1 cellular context compared by ENCODE assay signal in genomic region chr15:68820589-68821189, GRCh38.
TF ChIP-seq lines count a peak whose summit lies in the region.

ANP32A (minus strand) TSS chr15:68820895; CDS start chr15:68820751, 144 bp downstream.

TF ChIP-seq in K562, 482 proteins besides CTCF, POLR2A, EP300 and RAD21 (continued from another document and continues in another):
- TF ChIP-seq PBX2 (CRISPR knock-in tag; IDR thresholded peaks at IDR 0.05; ENCODE audit: low read depth) (peak; percentile 92), PBX2 (tag; conservative IDR thresholded peaks at IDR 0.05; ENCODE audit: low read depth) (peak; percentile 96), YY1 (IDR thresholded peaks at IDR 0.05; ENCODE audit: borderline replicate concordance in 1 of 3, control insufficient read depth in 1 of 3, extremely low read depth in 1 of 3, insufficient read depth in 3 of 3, insufficient read length in 1 of 3, insufficient replicate concordance in 2 of 3, low read depth in 1 of 3, low read length in 2 of 3) (peak in 2 of 3 experiments; percentile 40 to 71), UBTF (IDR thresholded peaks at IDR 0.05; ENCODE audit: borderline replicate concordance in 1 of 2, low read depth in 2 of 2, low read length in 2 of 2) (peak in 1 of 2 experiments; percentile 36; a peak in 2 of 4 replicates), USF1 (CRISPR knock-in tag; IDR thresholded peaks at IDR 0.05) (no peak), MAFF (IDR thresholded peaks at IDR 0.05; ENCODE audit: low read length) (no peak), NRF1 (conservative IDR thresholded peaks at IDR 0.05 in 1 of 2, IDR thresholded peaks at IDR 0.05 in 1 of 2) (peak; percentile 64 to 68), KLF10 (CRISPR knock-in tag; IDR thresholded peaks at IDR 0.05) (no peak), GATAD2A (IDR thresholded peaks at IDR 0.05) (no peak), TAF1 (IDR thresholded peaks at IDR 0.05; ENCODE audit: control insufficient read depth, extremely low read depth, insufficient read depth, low read length, severe bottlenecking) (peak; percentile 75), ZNF408 (CRISPR knock-in tag; IDR thresholded peaks at IDR 0.05; ENCODE audit: low read depth) (no peak), POLR2G (IDR thresholded peaks at IDR 0.05; ENCODE audit: low read depth, low read length) (peak; percentile 82), MAFK (IDR thresholded peaks at IDR 0.05; ENCODE audit: low read length) (no peak), NFIC (IDR thresholded peaks at IDR 0.05) (0 out of 2 replicates have a peak, but pooled peaks have one; percentile 17), STAT5B (CRISPR knock-in tag; IDR thresholded peaks at IDR 0.05) (no peak), ATF1 (CRISPR knock-in tag; IDR thresholded peaks at IDR 0.05) (no peak), ATF1 (tag; IDR thresholded peaks at IDR 0.05) (peak; percentile 48; the same call in 1 of the 2 replicates), SMAD4 (CRISPR knock-in tag; conservative IDR thresholded peaks at IDR 0.05) (no peak), MLX (CRISPR knock-in tag; conservative IDR thresholded peaks at IDR 0.05) (no peak), ZBTB17 (CRISPR knock-in tag; IDR thresholded peaks at IDR 0.05) (no peak), ZNF639 (CRISPR knock-in tag; conservative IDR thresholded peaks at IDR 0.05 in 1 of 2, IDR thresholded peaks at IDR 0.05 in 1 of 2) (no peak), MNT (conservative IDR thresholded peaks at IDR 0.05) (0 out of 4 replicates have a peak, but pooled peaks of 1 of the 2 experiments have one; percentile 28), TCFL5 (CRISPR knock-in tag; conservative IDR thresholded peaks at IDR 0.05) (no peak), NFXL1 (CRISPR knock-in tag; IDR thresholded peaks at IDR 0.05) (no peak), CREBBP (IDR thresholded peaks at IDR 0.05; ENCODE audit: low read depth, low read length) (no peak), MTA2 (IDR thresholded peaks at IDR 0.05; ENCODE audit: low read depth) (no peak), FOXK1 (CRISPR knock-in tag; IDR thresholded peaks at IDR 0.05; ENCODE audit: borderline replicate concordance) (no peak), CEBPB (tag; IDR thresholded peaks at IDR 0.05) (no peak), TFAP4 (CRISPR knock-in tag; IDR thresholded peaks at IDR 0.05; ENCODE audit: borderline replicate concordance) (peak; percentile 32; the same call in 1 of the 2 replicates), MCM5 (IDR thresholded peaks at IDR 0.05; ENCODE audit: low read depth) (no peak), BRD9 (IDR thresholded peaks at IDR 0.05; ENCODE audit: low read depth, partially characterized antibody) (no peak), MEF2D (tag; conservative IDR thresholded peaks at IDR 0.05; ENCODE audit: low read depth) (peak; percentile 75), HDAC1 (IDR thresholded peaks at IDR 0.05) (no peak), FOS (IDR thresholded peaks at IDR 0.05; ENCODE audit: extremely low read depth, insufficient read length) (peak; percentile 98), LARP7 (IDR thresholded peaks at IDR 0.05) (no peak), E2F6 (IDR thresholded peaks at IDR 0.05; ENCODE audit: borderline replicate concordance in 1 of 2, extremely low read depth in 1 of 2, insufficient read depth in 1 of 2, insufficient read length in 1 of 2, low read depth in 1 of 2, low read length in 1 of 2, poor library complexity in 1 of 2, severe bottlenecking in 1 of 2) (no peak), RBM25 (IDR thresholded peaks at IDR 0.05; ENCODE audit: low read depth, low read length, severe bottlenecking) (peak; percentile 100), ZNF780A (CRISPR knock-in tag; IDR thresholded peaks at IDR 0.05) (no peak), CREB1 (IDR thresholded peaks at IDR 0.05) (no peak; the same call in 1 of the 2 replicates), CREB1 (CRISPR knock-in tag; IDR thresholded peaks at IDR 0.05) (peak; percentile 75; the same call in 1 of the 2 replicates), ZFP1 (CRISPR knock-in tag; IDR thresholded peaks at IDR 0.05) (no peak), NR2C2 (CRISPR knock-in tag; IDR thresholded peaks at IDR 0.05) (no peak), NR2C2 (tag; IDR thresholded peaks at IDR 0.05) (peak; percentile 62; the same call in 1 of the 2 replicates), RFX5 (IDR thresholded peaks at IDR 0.05; ENCODE audit: low read depth, low read length) (no peak), STAT5A (IDR thresholded peaks at IDR 0.05; ENCODE audit: borderline replicate concordance, low read length) (no peak), ZNF766 (CRISPR knock-in tag; conservative IDR thresholded peaks at IDR 0.05) (0 out of 2 replicates have a peak, but pooled peaks have one; percentile 53), ZNF436 (CRISPR knock-in tag; IDR thresholded peaks at IDR 0.05) (no peak), ZNF384 (IDR thresholded peaks at IDR 0.05; ENCODE audit: low read depth, low read length) (no peak), RBFOX2 (IDR thresholded peaks at IDR 0.05; ENCODE audit: low read depth, low read length) (peak; percentile 84), DEAF1 (CRISPR knock-in tag; IDR thresholded peaks at IDR 0.05) (no peak), ETV5 (CRISPR knock-in tag; IDR thresholded peaks at IDR 0.05; ENCODE audit: low read depth) (no peak), SOX6 (IDR thresholded peaks at IDR 0.05) (no peak), PML (IDR thresholded peaks at IDR 0.05; ENCODE audit: low read length) (no peak; the same call in 1 of the 2 replicates), EGR1 (conservative IDR thresholded peaks at IDR 0.05) (peak; percentile 34), SMARCE1 (IDR thresholded peaks at IDR 0.05) (no peak), RAD51 (IDR thresholded peaks at IDR 0.05; ENCODE audit: borderline replicate concordance, low read depth) (no peak), NFYB (IDR thresholded peaks at IDR 0.05; ENCODE audit: extremely low read depth, insufficient read length) (peak; percentile 94), POLR2AphosphoS5 (IDR thresholded peaks at IDR 0.05; ENCODE audit: control insufficient read depth, insufficient read depth, low read depth, low read length) (peak; percentile 47; the same call in 1 of the 2 replicates)
